ENCODE assay signal across 37 cellular contexts in genomic region chr6:131972761-131973160, GRCh38. TPM values are rescaled to one million over a fixed set of nuclear protein-coding genes. Genes with fewer than 3 reads are reported as not detected.
"Had no signal": no experiment of that assay in that cellular context is flagged by ENCODE, and none has a peak within 500 bp of the region (broad histone marks: within the 10 kb centered on the region; RNA-seq: fewer than 3 reads in every experiment).

No MANE protein-coding gene starts in this region.

- H3K36me3 Mint-ChIP-seq: activated CD4-positive, alpha-beta memory T cell treated with anti-CD3 and anti-CD28 coated beads for 36 hours; activated naive CD4-positive, alpha-beta T cell treated with anti-CD3 and anti-CD28 coated beads, Interleukin-2, amount 50 U/mL, for 72 hours; activated naive CD8-positive, alpha-beta T cell treated with anti-CD3 and anti-CD28 coated beads for 36 hours had no signal

- H3K4me3 Mint-ChIP-seq: activated B cell treated with CpG ODN at 0.5 μM for 24 hours; activated CD4-positive, alpha-beta memory T cell treated with anti-CD3 and anti-CD28 coated beads for 36 hours; activated CD4-positive, alpha-beta T cell treated with anti-CD3 and anti-CD28 coated beads, Interleukin-2, amount 10 ng/mL, durations not matched to agents 24 days and 14 days; activated CD8-positive, alpha-beta T cell treated with anti-CD3 and anti-CD28 coated beads for 36 hours; activated naive CD4-positive, alpha-beta T cell treated with anti-CD3 and anti-CD28 coated beads for 36 hours; activated naive CD8-positive, alpha-beta T cell treated with anti-CD3 and anti-CD28 coated beads for 36 hours; activated T-cell treated with anti-CD3 and anti-CD28 coated beads, Interleukin-2, amount 50 U/mL, for 4 hours; activated T-cell treated with anti-CD3 and anti-CD28 coated beads, Interleukin-2, amount 50 U/mL, for 72 hours; activated T-helper 1 cell treated with anti-CD3 and anti-CD28 coated beads, Interleukin-12 subunit alpha, Interleukin-12 subunit beta, Interleukin-2, Interleukin-4 antibody, amounts not matched to agents 30 ng/mL and 10 ng/mL and 1 ng/mL, durations not matched to agents 14 hours and 24 hours and 36 hours; activated T-helper 17 cell treated with anti-CD3 and anti-CD28 coated beads, Interleukin-2, amount 50 U/mL, for 72 hours; T-helper 1 cell treated with Interleukin-12 subunit alpha and Interleukin-12 subunit beta and Interleukin-4 antibody, amounts not matched to agents 30 μg/mL and 1 μg/mL, for 36 hours; T-helper 2 cell treated with Interferon-gamma antibody and Interleukin-4, amounts not matched to agents 5 μg/mL and 100 μg/mL, for 36 hours had no signal

- H3K27ac Mint-ChIP-seq: activated B cell treated with CpG ODN at 0.5 μM for 24 hours; activated CD4-positive, alpha-beta memory T cell treated with anti-CD3 and anti-CD28 coated beads for 36 hours; activated CD4-positive, alpha-beta T cell treated with anti-CD3 and anti-CD28 coated beads, Interleukin-2, amount 10 ng/mL, durations not matched to agents 24 days and 14 days; activated CD8-positive, alpha-beta T cell treated with anti-CD3 and anti-CD28 coated beads for 36 hours; activated naive CD4-positive, alpha-beta T cell treated with anti-CD3 and anti-CD28 coated beads for 36 hours; activated naive CD4-positive, alpha-beta T cell treated with anti-CD3 and anti-CD28 coated beads, Interleukin-2, amount 50 U/mL, for 72 hours; activated naive CD8-positive, alpha-beta T cell treated with anti-CD3 and anti-CD28 coated beads for 36 hours; activated T-cell treated with anti-CD3 and anti-CD28 coated beads, Interleukin-2, amount 50 U/mL, for 72 hours; activated T-helper 1 cell treated with anti-CD3 and anti-CD28 coated beads, Interleukin-12 subunit alpha, Interleukin-12 subunit beta, Interleukin-2, Interleukin-4 antibody, amounts not matched to agents 30 ng/mL and 10 ng/mL and 1 ng/mL, durations not matched to agents 14 hours and 24 hours and 36 hours; activated T-helper 17 cell treated with anti-CD3 and anti-CD28 coated beads, Interleukin-2, amount 50 U/mL, for 72 hours; T-helper 1 cell treated with Interleukin-12 subunit alpha and Interleukin-12 subunit beta and Interleukin-4 antibody, amounts not matched to agents 30 μg/mL and 1 μg/mL, for 36 hours; T-helper 2 cell treated with Interferon-gamma antibody and Interleukin-4, amounts not matched to agents 5 μg/mL and 100 μg/mL, for 36 hours had no signal

- H3K27me3 ChIP-seq: adrenal gland, body of pancreas, brain microvascular endothelial cell, breast epithelium had no signal

- FAIRE-seq: astrocyte, TTC549 had no signal

- H3K9me3 ChIP-seq: adrenal gland, body of pancreas, breast epithelium had no signal

- H3K9me3 Mint-ChIP-seq: activated B cell treated with CpG ODN at 0.5 μM for 24 hours; activated CD4-positive, alpha-beta memory T cell treated with anti-CD3 and anti-CD28 coated beads for 36 hours; activated CD4-positive, alpha-beta T cell treated with anti-CD3 and anti-CD28 coated beads, Interleukin-2, amount 10 ng/mL, durations not matched to agents 24 days and 14 days; activated CD8-positive, alpha-beta T cell treated with anti-CD3 and anti-CD28 coated beads for 36 hours; activated naive CD4-positive, alpha-beta T cell treated with anti-CD3 and anti-CD28 coated beads for 36 hours; activated naive CD4-positive, alpha-beta T cell treated with anti-CD3 and anti-CD28 coated beads, Interleukin-2, amount 50 U/mL, for 72 hours; activated naive CD8-positive, alpha-beta T cell treated with anti-CD3 and anti-CD28 coated beads for 36 hours; activated T-cell treated with anti-CD3 and anti-CD28 coated beads, Interleukin-2, amount 50 U/mL, for 4 hours; activated T-cell treated with anti-CD3 and anti-CD28 coated beads, Interleukin-2, amount 50 U/mL, for 72 hours; activated T-helper 1 cell treated with anti-CD3 and anti-CD28 coated beads, Interleukin-12 subunit alpha, Interleukin-12 subunit beta, Interleukin-2, Interleukin-4 antibody, amounts not matched to agents 30 ng/mL and 10 ng/mL and 1 ng/mL, durations not matched to agents 14 hours and 24 hours and 36 hours; activated T-helper 17 cell treated with anti-CD3 and anti-CD28 coated beads, Interleukin-2, amount 50 U/mL, for 72 hours; T-helper 1 cell treated with Interleukin-12 subunit alpha and Interleukin-12 subunit beta and Interleukin-4 antibody, amounts not matched to agents 30 μg/mL and 1 μg/mL, for 36 hours; T-helper 2 cell treated with Interferon-gamma antibody and Interleukin-4, amounts not matched to agents 5 μg/mL and 100 μg/mL, for 36 hours had no signal

- H3K27ac ChIP-seq: adrenal gland, body of pancreas, brain microvascular endothelial cell, breast epithelium, VCaP had no signal

- H3K4me1 ChIP-seq: breast epithelium had no signal

- ATAC-seq: activated CD8-positive, alpha-beta T cell treated with anti-CD3 and anti-CD28 coated beads for 36 hours; activated naive CD4-positive, alpha-beta T cell treated with anti-CD3 and anti-CD28 coated beads, Interleukin-2, amount 50 U/mL, for 72 hours; activated T-cell treated with anti-CD3 and anti-CD28 coated beads, Interleukin-2, amount 50 U/mL, for 4 hours; activated T-cell treated with anti-CD3 and anti-CD28 coated beads, Interleukin-2, amount 50 U/mL, for 72 hours; activated T-helper 17 cell treated with anti-CD3 and anti-CD28 coated beads, Interleukin-2, amount 50 U/mL, for 72 hours; body of pancreas had no signal

- DNase-seq: activated B cell treated with CpG ODN at 0.5 μM for 24 hours; activated CD4-positive, alpha-beta memory T cell treated with anti-CD3 and anti-CD28 coated beads for 36 hours; activated CD4-positive, alpha-beta T cell treated with anti-CD3 and anti-CD28 coated beads for 4 hours; activated CD4-positive, alpha-beta T cell treated with anti-CD3 and anti-CD28 coated beads, Interleukin-2, amount 10 ng/mL, durations not matched to agents 24 days and 14 days; activated CD4-positive, alpha-beta T cell treated with anti-CD3 and anti-CD28 coated beads, Interleukin-2, amount 50 U/mL, for 1 hour; activated CD4-positive, alpha-beta T cell treated with anti-CD3 and anti-CD28 coated beads, Interleukin-2, amount 50 U/mL, for 4 hours; activated CD4-positive, CD25-positive, alpha-beta regulatory T cell treated with anti-CD3 and anti-CD28 coated beads, Interleukin-2, amount 50 U/mL, for 72 hours; activated CD8-positive, alpha-beta memory T cell treated with anti-CD3 and anti-CD28 coated beads, Interleukin-2, amount 50 U/mL, for 4 hours; activated CD8-positive, alpha-beta T cell treated with anti-CD3 and anti-CD28 coated beads for 36 hours; activated effector memory CD4-positive, alpha-beta T cell treated with anti-CD3 and anti-CD28 coated beads, Interleukin-2, amount 50 U/mL, for 16 hours; activated gamma-delta T cell treated with Interleukin-2 at 50 U/mL for 16 hours; activated naive CD4-positive, alpha-beta T cell; activated naive CD4-positive, alpha-beta T cell treated with anti-CD3 and anti-CD28 coated beads for 36 hours; activated naive CD4-positive, alpha-beta T cell treated with anti-CD3 and anti-CD28 coated beads, Interleukin-2, amount 50 U/mL, for 16 hours; activated naive CD8-positive, alpha-beta T cell treated with anti-CD3 and anti-CD28 coated beads for 36 hours; activated T-cell treated with anti-CD3 and anti-CD28 coated beads for 4 hours; activated T-cell treated with anti-CD3 and anti-CD28 coated beads, Interleukin-2, amount 50 U/mL, for 1 hour; activated T-cell treated with anti-CD3 and anti-CD28 coated beads, Interleukin-2, amount 50 U/mL, for 4 hours; activated T-cell treated with anti-CD3 and anti-CD28 coated beads, Interleukin-2, amount 50 U/mL, for 72 hours; adrenal gland; amniotic stem cell; aorta; body of pancreas; brain microvascular endothelial cell; central memory CD4-positive, alpha-beta T cell; T-helper 2 cell; T-helper 9 cell had no signal

- H3K36me3 ChIP-seq: adrenal gland, brain microvascular endothelial cell, breast epithelium had no signal

- H3K4me3 ChIP-seq: adrenal gland, body of pancreas, breast epithelium had no signal

- H3K4me1 Mint-ChIP-seq: activated B cell treated with CpG ODN at 0.5 μM for 24 hours; activated CD4-positive, alpha-beta T cell treated with anti-CD3 and anti-CD28 coated beads, Interleukin-2, amount 10 ng/mL, durations not matched to agents 24 days and 14 days; activated naive CD8-positive, alpha-beta T cell treated with anti-CD3 and anti-CD28 coated beads for 36 hours; activated T-helper 17 cell treated with anti-CD3 and anti-CD28 coated beads, Interleukin-2, amount 50 U/mL, for 72 hours had no signal

RNA-seq across cellular contexts. Expression of gene CCN2, which starts 21.6 kb away (rescaled TPM):
- total RNA-seq: activated CD4-positive, alpha-beta memory T cell treated with anti-CD3 and anti-CD28 coated beads for 36 hours; activated CD4-positive, alpha-beta T cell treated with anti-CD3 and anti-CD28 coated beads, Interleukin-2, amount 10 ng/mL, durations not matched to agents 24 days and 14 days; activated CD8-positive, alpha-beta memory T cell treated with anti-CD3 and anti-CD28 coated beads for 36 hours; activated CD8-positive, alpha-beta T cell treated with anti-CD3 and anti-CD28 coated beads for 36 hours; activated naive CD4-positive, alpha-beta T cell treated with anti-CD3 and anti-CD28 coated beads for 36 hours; activated naive CD4-positive, alpha-beta T cell treated with anti-CD3 and anti-CD28 coated beads, Interleukin-2, amount 50 U/mL, for 72 hours; activated naive CD8-positive, alpha-beta T cell treated with anti-CD3 and anti-CD28 coated beads for 36 hours; activated T-cell treated with anti-CD3 and anti-CD28 coated beads, Interleukin-2, amount 50 U/mL, for 72 hours; activated T-helper 1 cell treated with anti-CD3 and anti-CD28 coated beads, Interleukin-12 subunit alpha, Interleukin-12 subunit beta, Interleukin-2, Interleukin-4 antibody, amounts not matched to agents 30 ng/mL and 10 ng/mL and 1 ng/mL, durations not matched to agents 14 hours and 24 hours and 36 hours; activated T-helper 17 cell treated with anti-CD3 and anti-CD28 coated beads, Interleukin-2, amount 50 U/mL, for 72 hours had no signal
